Comparison of ENCODE assay signal across 8 cellular contexts in genomic region chr2:55616509-55617159, GRCh38. TPM values are rescaled to one million over a fixed set of nuclear protein-coding genes. Genes with fewer than 3 reads are reported as not detected.
A peak's percentile ranks its signal among the peaks of the same experiment; 100 is the strongest.
DNase-seq lines count a peak whose midpoint lies in the region; ATAC-seq and TF ChIP-seq lines count a peak whose summit lies in the region.

No MANE protein-coding gene starts in this region.

- intact Hi-C loops in cardiac septum (cut with DNase I), result loop anchor here (5.0 to 10.0 kb wide), 3 partner anchors 76 to 332 kb away; partner anchors contain the start of genes CFAP36 and PNPT1

- peaks cover 4% of the 10 kb centered on the region for H3K4me1 ChIP-seq in cardiac muscle cell (ENCODE audit: low read depth)
- no peaks in the 10 kb centered on the region for H3K4me1 ChIP-seq in ectodermal cell (ENCODE audit: control insufficient read depth, insufficient read depth, low read length)
- H3K4me1 ChIP-seq in upper lobe of left lung, result peaks cover 31 to 46% (median 39%) of the 10 kb centered on the region in 4 donors

- no peaks in the 10 kb centered on the region for H3K9me3 ChIP-seq in cardiac muscle cell (ENCODE audit: low read depth)
- no peaks in the 10 kb centered on the region for H3K9me3 ChIP-seq in ectodermal cell (ENCODE audit: control insufficient read depth, low read length)
- no peaks in the 10 kb centered on the region for H3K9me3 ChIP-seq in upper lobe of left lung

- no peaks in the 10 kb centered on the region for H3K27me3 ChIP-seq in cardiac muscle cell
- no peaks in the 10 kb centered on the region for H3K27me3 ChIP-seq in ectodermal cell (ENCODE audit: control insufficient read depth, insufficient read depth, low read length, poor library complexity, severe bottlenecking)
- no peaks in the 10 kb centered on the region for H3K27me3 ChIP-seq in upper lobe of left lung

- peak in 1 of 4 donors; percentile 36 for TF ChIP-seq POLR2A in upper lobe of left lung (IDR thresholded peaks at IDR 0.05)

- ATAC-seq in HG02642 (IDR thresholded peaks at IDR 0.05; ENCODE audit: poor library complexity, unreplicated experiment), result peak; percentile 15
- peak; percentile 12 to 16 for ATAC-seq in upper lobe of left lung (ENCODE audit: low FRiP score in 2 of 2)

- WGBS in ectodermal cell, 2 experiments, result 1% methylated on average over 19 to 22 of the region's 23 CpGs
- 0% methylated on average over 22 to 23 of the region's 23 CpGs for WGBS in upper lobe of left lung, 2 donors

- H3K4me3 ChIP-seq in cardiac muscle cell (peak overlapping the region; percentile 95), ectodermal cell (ENCODE audit: insufficient read depth, low read depth, low read length) (peak overlapping the region; percentile 99), upper lobe of left lung (peak overlapping the region; percentile 50 to 95 (median 94))

- DNase-seq in cardiac muscle cell (ENCODE audit: low read depth in 1 of 2, low spot score in 1 of 2), result peak; percentile 59 to 71
- no peak for DNase-seq in cardiac septum (ENCODE audit: low spot score)
- peak; percentile 76 for DNase-seq in NCI-H146 (lab: John Stamatoyannopoulos, UW)
- peak; percentile 34 for DNase-seq in UCSD-AML1 (lab: John Stamatoyannopoulos, UW; ENCODE audit: unreplicated experiment)
- DNase-seq in medulla oblongata (ENCODE audit: extremely low spot score), result peak; percentile 49
- DNase-seq in upper lobe of left lung, result peak in 1 of 2 donors; percentile 36

- TF ChIP-seq CTCF in cardiac muscle cell (IDR thresholded peaks at IDR 0.05; ENCODE audit: low read depth, low read length) (no peak), upper lobe of left lung (IDR thresholded peaks at IDR 0.05) (no peak)

- H3K27ac ChIP-seq in cardiac muscle cell (peak overlapping the region; percentile 99), ectodermal cell (ENCODE audit: insufficient read depth, low read depth, low read length, poor library complexity, severe bottlenecking) (peak overlapping the region; percentile 84), upper lobe of left lung (peak overlapping the region; percentile 96 to 99 (median 98))

- H3K36me3 ChIP-seq in cardiac muscle cell (peaks cover 25% of the 10 kb centered on the region), ectodermal cell (ENCODE audit: control insufficient read depth, insufficient read depth, low read length) (peaks cover 5% of the 10 kb centered on the region), upper lobe of left lung (peaks cover 0 to 35% (median 18%) of the 10 kb centered on the region in 4 donors)

- TF ChIP-seq EP300 in upper lobe of left lung (IDR thresholded peaks at IDR 0.05), result no peak

RNA-seq across cellular contexts. Expression of gene PPP4R3B, which starts 0.8 kb away (rescaled TPM):
- total RNA-seq in cardiac muscle cell, result 19.5 and 31.1 TPM in 2 replicates
- polyA plus RNA-seq in cardiac muscle cell, result 24.2 and 30.7 TPM in 2 replicates
- 29.6 TPM for total RNA-seq in cardiac septum
- polyA plus RNA-seq in ectodermal cell (2013, experiment 1 of 4), result 49.4 TPM
- 48.3 TPM for polyA plus RNA-seq in ectodermal cell (2013, experiment 2 of 4)
- polyA plus RNA-seq in ectodermal cell (2013, experiment 3 of 4), result 42.4 TPM
- polyA plus RNA-seq in ectodermal cell (2013, experiment 4 of 4), result 46.6 TPM
- 100 to 1,000 TPM in 1 of 6 donors, 10 to 100 TPM in 5; 37.2 to 117 (median 53.7) TPM for total RNA-seq in upper lobe of left lung
